Comparison of ENCODE assay signal across 8 cellular contexts in the genomic region with DNA sequence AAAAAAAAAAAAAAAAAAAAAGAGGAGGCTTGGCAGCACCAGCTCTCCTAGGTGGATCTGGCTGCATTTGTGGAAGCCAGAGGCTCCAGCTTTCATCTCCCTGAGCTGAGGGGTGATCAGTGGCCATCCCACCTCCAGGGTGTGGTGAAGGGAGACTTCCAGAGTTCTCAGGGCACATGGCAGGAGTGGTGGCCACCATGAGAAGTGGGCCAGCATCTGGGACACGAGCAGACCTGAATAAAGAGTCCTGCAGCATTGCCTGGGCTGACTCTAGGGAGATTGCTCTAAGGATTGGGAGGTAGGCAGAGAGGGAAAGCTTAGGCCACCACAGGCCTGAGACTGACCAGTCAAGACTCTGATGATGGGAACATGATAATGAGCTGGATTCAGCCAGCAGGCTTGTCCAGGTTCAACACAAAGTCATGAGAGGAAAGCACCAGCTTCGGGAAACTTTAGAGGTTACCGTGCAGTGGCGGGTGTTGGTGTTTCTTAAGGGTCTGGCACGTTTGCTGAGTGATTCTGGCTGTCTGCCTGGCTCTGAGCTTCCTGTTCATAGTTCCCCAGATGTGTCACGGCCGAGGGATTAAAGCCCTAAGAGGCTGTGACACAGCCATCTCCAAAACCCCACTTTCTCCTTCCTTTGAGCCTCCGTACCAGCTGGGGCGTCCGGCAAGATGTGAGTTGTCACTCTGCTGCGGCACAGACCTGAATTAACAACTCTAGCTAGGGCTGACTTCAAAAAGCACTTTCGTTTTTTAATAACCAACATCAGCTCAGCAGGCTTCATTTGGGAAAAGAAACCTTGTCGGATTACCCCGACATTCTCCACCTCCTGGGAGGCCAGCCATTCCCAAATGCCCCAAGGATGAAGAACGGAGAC. TPM values are rescaled to one million over a fixed set of nuclear protein-coding genes. Genes with fewer than 3 reads are reported as not detected.
DNase-seq lines count a peak whose midpoint lies in the region; ATAC-seq and TF ChIP-seq lines count a peak whose summit lies in the region.

No MANE protein-coding gene starts in this region.

- TF ChIP-seq CTCF in AG04449 (IDR thresholded peaks at IDR 0.05; ENCODE audit: insufficient read depth, low read length, missing control alignments) (no peak), epithelial cell of esophagus (IDR thresholded peaks at IDR 0.05; ENCODE audit: insufficient read depth, low read depth, low read length, missing control alignments) (no peak), uterus (IDR thresholded peaks at IDR 0.05) (no peak)

- no peak overlapping the region for H2BK5ac ChIP-seq in trophoblast cell (ENCODE audit: low read depth, low read length, poor library complexity)

- POLR2A ChIA-PET in AG04449 (lab: Yijun Ruan, JAX), result interaction anchor here (1.0 to 1.5 kb wide), 5 partner anchors 9 to 40 kb away, joined by 3 to 6 read pairs (median 5); a partner anchor contains a TSS

- no peaks in the 10 kb centered on the region for H3K36me3 ChIP-seq in trophoblast cell (ENCODE audit: control insufficient read depth in 1 of 2, insufficient read depth in 2 of 2, low read length in 2 of 2)
- H3K36me3 ChIP-seq in uterus, result no peaks in the 10 kb centered on the region

- peaks cover 13 to 18% of the 10 kb centered on the region in 2 experiments for H3K4me1 ChIP-seq in trophoblast cell (ENCODE audit: control insufficient read depth in 1 of 2, insufficient read depth in 2 of 2, low read length in 2 of 2)
- H3K4me1 ChIP-seq in uterus, result no peaks in the 10 kb centered on the region

- H3K23ac ChIP-seq in trophoblast cell (ENCODE audit: low read length), result no peak overlapping the region

- DNase-seq in AG04449 (ENCODE audit: low read depth, low spot score) (peak; percentile 70), epithelial cell of esophagus (ENCODE audit: low read depth) (peak; percentile 76), trophoblast cell (peak in 1 of 2 donors; percentile 36), uterus (peak; percentile 71 to 74)
- DNase-seq in activated CD4-positive, alpha-beta T cell treated with anti-CD3 and anti-CD28 coated beads, Interleukin-2, amount 50 U/mL, for 48 hours, result peak; percentile 82 to 87
- DNase-seq in effector CD8-positive, alpha-beta T cell (lab: John Stamatoyannopoulos, UW), result no peak

- H3K27me3 ChIP-seq in trophoblast cell (ENCODE audit: insufficient read depth, low read length) (no peaks in the 10 kb centered on the region), uterus (no peaks in the 10 kb centered on the region)

- no peaks in the 10 kb centered on the region for H3K9me3 ChIP-seq in trophoblast cell (ENCODE audit: insufficient read depth, low read depth, low read length)
- H3K9me3 ChIP-seq in uterus, result no peaks in the 10 kb centered on the region

- H3K4ac ChIP-seq in trophoblast cell (ENCODE audit: low read depth, low read length), result no peak overlapping the region

- peak overlapping the region; percentile 36 for H4K91ac ChIP-seq in trophoblast cell (ENCODE audit: low read depth, low read length)

- H2AK5ac ChIP-seq in trophoblast cell (ENCODE audit: low read length), result peak overlapping the region; percentile 18

- WGBS in trophoblast cell (ENCODE audit: extremely low coverage, insufficient coverage, insufficient read length), result no CpG with 5 or more reads among the region's 15 CpGs

- no peak overlapping the region for H3K9ac ChIP-seq in trophoblast cell (ENCODE audit: low read length)

- H2BK12ac ChIP-seq in trophoblast cell (ENCODE audit: low read length), result peak overlapping the region; percentile 61

- H4K8ac ChIP-seq in trophoblast cell (ENCODE audit: low read depth, low read length), result peak overlapping the region; percentile 15

- peak overlapping the region; percentile 78 for H3K14ac ChIP-seq in trophoblast cell (ENCODE audit: low read length)

- no peak overlapping the region for H3K4me2 ChIP-seq in trophoblast cell (ENCODE audit: low read length)

- peak overlapping the region; percentile 54 for H3K4me3 ChIP-seq in AG04449 (ENCODE audit: low read depth, low read length)
- no peak overlapping the region for H3K4me3 ChIP-seq in epithelial cell of esophagus (ENCODE audit: low read length)
- H3K4me3 ChIP-seq in trophoblast cell (ENCODE audit: low read depth, low read length), result no peak overlapping the region
- H3K4me3 ChIP-seq in uterus, result peak overlapping the region; percentile 27 to 40

- H3K27ac ChIP-seq in trophoblast cell (ENCODE audit: low read depth, low read length) (no peak overlapping the region), uterus (peak overlapping the region; percentile 22 to 77)

- H3K79me2 ChIP-seq in trophoblast cell (ENCODE audit: control insufficient read depth, insufficient read depth, low read length, poor library complexity), result peaks cover 2% of the 10 kb centered on the region

- H3K18ac ChIP-seq in trophoblast cell (ENCODE audit: low read length), result no peak overlapping the region

- H4K12ac ChIP-seq in trophoblast cell (ENCODE audit: low read depth, low read length), result no peak overlapping the region

- CTCF ChIA-PET in AG04449 (lab: Yijun Ruan, JAX), result interaction anchor here (1.0 to 1.7 kb wide), 5 partner anchors 9 to 84 kb away, joined by 3 to 5 read pairs (median 4); no protein-coding TSS in a partner anchor

- H3K79me1 ChIP-seq in trophoblast cell (ENCODE audit: low read length), result peaks cover 15% of the 10 kb centered on the region

- no peak for TF ChIP-seq POLR2A in uterus (IDR thresholded peaks at IDR 0.05)

- ATAC-seq in GM19397 (IDR thresholded peaks at IDR 0.05; ENCODE audit: unreplicated experiment) (peak; percentile 70), HG03469 (IDR thresholded peaks at IDR 0.05; ENCODE audit: unreplicated experiment) (peak; percentile 72)

- intact Hi-C loops in uterus (cut with DNase I; ENCODE audit: low total_unique reads), result no loop called here

- H2BK120ac ChIP-seq in trophoblast cell (ENCODE audit: insufficient read depth, low read length, poor library complexity), result peak overlapping the region; percentile 26

- H2AFZ ChIP-seq in trophoblast cell (ENCODE audit: insufficient read depth, low read length, poor library complexity), result no peak overlapping the region

RNA-seq across cellular contexts. Expression of a gene that starts 38.3 kb away (rescaled TPM):
- 35.1 and 36.4 TPM in 2 replicates for polyA plus RNA-seq in trophoblast cell (2013)
- total RNA-seq in uterus, result 10 to 100 TPM; 43.8 to 94.9 (median 70.1) TPM

Comparison
In these comparisons a context has a peak if more than half of its experiments do, and no peak if none do; other contexts are left out.
1. H3K4me3 ChIP-seq: peak in AG04449 (single experiment) and uterus (2 of 2); none in epithelial cell of esophagus (single experiment) and trophoblast cell (single experiment).